ENCODE assay signal across 1 cellular context in the genomic region with DNA sequence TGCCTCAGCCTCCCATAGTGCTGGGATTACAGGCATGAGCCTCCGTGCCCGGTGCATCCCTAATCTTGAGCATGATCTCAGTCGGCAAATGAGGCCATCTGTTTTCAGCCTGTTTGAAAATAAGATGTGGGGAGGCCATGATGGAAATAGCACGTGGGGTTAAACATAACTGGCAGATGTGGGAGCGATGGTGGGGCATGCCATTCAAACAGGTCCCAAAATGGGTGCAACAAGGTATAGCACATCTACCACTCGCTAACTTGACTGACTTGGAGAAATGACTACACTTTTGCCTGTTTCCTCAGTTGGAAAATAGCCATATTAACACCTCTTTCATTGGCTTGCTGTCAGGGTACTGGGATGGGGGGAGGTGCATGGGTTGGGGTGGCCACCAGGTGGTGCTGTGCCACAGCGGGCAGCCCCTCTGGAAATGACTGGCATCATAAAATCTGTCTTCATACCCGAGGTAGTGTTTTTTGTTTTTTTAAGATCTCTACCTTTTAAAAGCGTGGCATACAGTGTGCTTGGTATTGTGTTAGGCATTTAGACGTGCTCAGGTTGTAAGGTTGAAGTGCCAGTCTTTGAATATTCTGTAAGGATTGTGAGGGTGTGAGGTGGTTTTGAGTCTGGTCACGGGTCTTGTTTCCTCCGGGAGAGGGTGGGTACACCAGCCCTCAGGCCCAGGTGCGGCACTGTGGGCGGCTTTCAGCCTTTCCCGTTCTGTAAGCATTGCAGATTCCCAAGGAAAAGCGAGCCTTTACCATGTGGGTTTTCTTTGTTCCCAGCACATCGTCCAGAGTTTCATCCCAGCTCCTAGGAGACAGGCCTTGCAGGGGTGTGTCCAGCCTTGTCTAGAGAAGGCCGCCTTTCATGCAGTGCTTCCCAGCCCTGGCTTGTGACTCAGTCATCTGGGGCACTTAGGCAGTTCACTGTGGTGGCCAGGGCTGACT.
TF ChIP-seq lines count a peak whose summit lies in the region.

No MANE protein-coding gene starts in this region.

TF ChIP-seq in HepG2, 621 proteins besides CTCF, POLR2A, EP300 and RAD21 (continued from another document and continues in another):
- TF ChIP-seq, protein P1, sequence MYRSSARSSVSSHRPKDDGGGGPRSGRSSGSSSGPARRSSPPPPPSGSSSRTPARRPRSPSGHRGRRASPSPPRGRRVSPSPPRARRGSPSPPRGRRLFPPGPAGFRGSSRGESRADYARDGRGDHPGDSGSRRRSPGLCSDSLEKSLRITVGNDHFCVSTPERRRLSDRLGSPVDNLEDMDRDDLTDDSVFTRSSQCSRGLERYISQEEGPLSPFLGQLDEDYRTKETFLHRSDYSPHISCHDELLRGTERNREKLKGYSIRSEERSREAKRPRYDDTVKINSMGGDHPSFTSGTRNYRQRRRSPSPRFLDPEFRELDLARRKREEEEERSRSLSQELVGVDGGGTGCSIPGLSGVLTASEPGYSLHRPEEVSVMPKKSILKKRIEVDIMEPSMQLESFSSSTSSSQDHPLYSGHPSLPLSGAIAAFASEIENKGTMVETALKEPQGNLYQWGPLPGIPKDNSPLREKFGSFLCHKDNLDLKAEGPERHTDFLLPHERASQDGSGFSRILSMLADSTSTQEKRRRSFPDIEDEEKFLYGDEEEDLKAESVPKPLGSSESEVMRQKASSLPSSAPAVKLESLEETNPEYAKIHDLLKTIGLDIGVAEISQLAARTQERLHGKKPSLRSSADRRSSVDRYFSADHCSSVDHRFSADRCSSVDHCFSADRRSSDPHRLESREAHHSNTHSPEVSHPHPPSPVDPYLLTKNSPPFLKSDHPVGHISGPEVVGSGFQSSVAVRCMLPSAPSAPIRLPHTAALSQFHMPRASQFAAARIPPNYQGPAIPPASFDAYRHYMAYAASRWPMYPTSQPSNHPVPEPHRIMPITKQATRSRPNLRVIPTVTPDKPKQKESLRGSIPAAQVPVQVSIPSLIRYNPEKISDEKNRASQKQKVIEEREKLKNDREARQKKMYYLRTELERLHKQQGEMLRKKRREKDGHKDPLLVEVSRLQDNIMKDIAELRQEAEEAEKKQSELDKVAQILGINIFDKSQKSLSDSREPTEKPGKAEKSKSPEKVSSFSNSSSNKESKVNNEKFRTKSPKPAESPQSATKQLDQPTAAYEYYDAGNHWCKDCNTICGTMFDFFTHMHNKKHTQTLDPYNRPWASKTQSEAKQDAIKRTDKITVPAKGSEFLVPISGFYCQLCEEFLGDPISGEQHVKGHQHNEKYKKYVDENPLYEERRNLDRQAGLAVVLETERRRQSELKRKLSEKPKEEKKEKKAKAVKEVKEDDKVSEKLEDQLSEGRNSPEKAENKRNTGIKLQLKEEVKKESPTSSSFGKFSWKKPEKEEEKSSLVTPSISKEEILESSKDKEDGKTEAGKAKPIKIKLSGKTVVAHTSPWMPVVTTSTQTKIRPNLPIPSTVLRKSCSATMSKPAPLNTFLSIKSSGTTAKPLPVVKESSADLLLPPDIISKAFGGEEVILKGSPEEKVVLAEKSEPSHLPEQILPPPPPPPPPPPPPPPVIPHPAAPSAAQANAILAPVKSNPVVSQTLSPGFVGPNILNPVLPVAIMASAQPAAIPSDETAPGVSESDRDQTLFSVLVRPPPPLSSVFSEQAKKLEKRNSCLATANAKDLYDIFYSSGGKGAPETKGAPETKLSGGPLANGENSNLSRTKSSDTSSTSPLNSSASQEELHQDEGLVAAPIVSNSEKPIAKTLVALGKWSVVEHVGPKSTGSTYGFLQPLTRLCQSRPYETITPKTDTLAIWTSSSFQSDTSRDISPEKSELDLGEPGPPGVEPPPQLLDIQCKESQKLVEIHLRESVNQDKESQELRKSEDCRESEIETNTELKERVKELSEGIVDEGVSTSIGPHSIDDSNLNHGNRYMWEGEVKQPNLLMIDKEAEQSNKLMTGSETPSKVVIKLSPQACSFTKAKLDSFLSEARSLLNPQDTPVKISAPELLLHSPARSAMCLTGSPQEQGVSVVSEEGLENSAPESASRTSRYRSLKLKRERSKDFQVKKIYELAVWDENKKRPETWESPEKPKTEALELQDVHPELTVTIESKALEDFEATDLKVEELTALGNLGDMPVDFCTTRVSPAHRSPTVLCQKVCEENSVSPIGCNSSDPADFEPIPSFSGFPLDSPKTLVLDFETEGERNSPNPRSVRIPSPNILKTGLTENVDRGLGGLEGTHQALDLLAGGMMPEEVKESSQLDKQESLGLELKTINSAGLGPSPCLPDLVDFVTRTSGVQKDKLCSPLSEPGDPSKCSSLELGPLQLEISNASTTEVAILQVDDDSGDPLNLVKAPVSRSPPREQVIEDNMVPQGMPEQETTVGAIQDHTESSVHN (CRISPR knock-in tag; IDR thresholded peaks at IDR 0.05), result no peak
- TF ChIP-seq ZNF746 (CRISPR knock-in tag; IDR thresholded peaks at IDR 0.05) (no peak), ZNF552 (CRISPR knock-in tag; IDR thresholded peaks at IDR 0.05; ENCODE audit: borderline replicate concordance) (no peak), TBP (CRISPR knock-in tag; IDR thresholded peaks at IDR 0.05) (no peak), ZNF20 (CRISPR knock-in tag; IDR thresholded peaks at IDR 0.05) (no peak), ZNF468 (CRISPR knock-in tag; IDR thresholded peaks at IDR 0.05) (no peak), ZNF335 (CRISPR knock-in tag; IDR thresholded peaks at IDR 0.05) (no peak), IKZF4 (CRISPR knock-in tag; IDR thresholded peaks at IDR 0.05; ENCODE audit: borderline replicate concordance, low read depth, not compliant biosample characterization) (no peak), ZKSCAN5 (CRISPR knock-in tag; IDR thresholded peaks at IDR 0.05) (no peak), KLF6 (CRISPR knock-in tag; IDR thresholded peaks at IDR 0.05) (no peak), U2AF2 (IDR thresholded peaks at IDR 0.05; ENCODE audit: low read depth, low read length) (no peak), FOXP1 (IDR thresholded peaks at IDR 0.05) (no peak), FOXP1 (CRISPR knock-in tag; IDR thresholded peaks at IDR 0.05) (no peak), ARNT (IDR thresholded peaks at IDR 0.05) (no peak), ZNF652 (CRISPR knock-in tag; IDR thresholded peaks at IDR 0.05; ENCODE audit: borderline replicate concordance, low read depth) (0 out of 2 replicates have a peak, but pooled peaks have one; percentile 34), ZNF260 (CRISPR knock-in tag; IDR thresholded peaks at IDR 0.05; ENCODE audit: borderline replicate concordance, low read depth) (no peak), CCDC6 (CRISPR knock-in tag; IDR thresholded peaks at IDR 0.05) (no peak)
- TF ChIP-seq, protein P2, sequence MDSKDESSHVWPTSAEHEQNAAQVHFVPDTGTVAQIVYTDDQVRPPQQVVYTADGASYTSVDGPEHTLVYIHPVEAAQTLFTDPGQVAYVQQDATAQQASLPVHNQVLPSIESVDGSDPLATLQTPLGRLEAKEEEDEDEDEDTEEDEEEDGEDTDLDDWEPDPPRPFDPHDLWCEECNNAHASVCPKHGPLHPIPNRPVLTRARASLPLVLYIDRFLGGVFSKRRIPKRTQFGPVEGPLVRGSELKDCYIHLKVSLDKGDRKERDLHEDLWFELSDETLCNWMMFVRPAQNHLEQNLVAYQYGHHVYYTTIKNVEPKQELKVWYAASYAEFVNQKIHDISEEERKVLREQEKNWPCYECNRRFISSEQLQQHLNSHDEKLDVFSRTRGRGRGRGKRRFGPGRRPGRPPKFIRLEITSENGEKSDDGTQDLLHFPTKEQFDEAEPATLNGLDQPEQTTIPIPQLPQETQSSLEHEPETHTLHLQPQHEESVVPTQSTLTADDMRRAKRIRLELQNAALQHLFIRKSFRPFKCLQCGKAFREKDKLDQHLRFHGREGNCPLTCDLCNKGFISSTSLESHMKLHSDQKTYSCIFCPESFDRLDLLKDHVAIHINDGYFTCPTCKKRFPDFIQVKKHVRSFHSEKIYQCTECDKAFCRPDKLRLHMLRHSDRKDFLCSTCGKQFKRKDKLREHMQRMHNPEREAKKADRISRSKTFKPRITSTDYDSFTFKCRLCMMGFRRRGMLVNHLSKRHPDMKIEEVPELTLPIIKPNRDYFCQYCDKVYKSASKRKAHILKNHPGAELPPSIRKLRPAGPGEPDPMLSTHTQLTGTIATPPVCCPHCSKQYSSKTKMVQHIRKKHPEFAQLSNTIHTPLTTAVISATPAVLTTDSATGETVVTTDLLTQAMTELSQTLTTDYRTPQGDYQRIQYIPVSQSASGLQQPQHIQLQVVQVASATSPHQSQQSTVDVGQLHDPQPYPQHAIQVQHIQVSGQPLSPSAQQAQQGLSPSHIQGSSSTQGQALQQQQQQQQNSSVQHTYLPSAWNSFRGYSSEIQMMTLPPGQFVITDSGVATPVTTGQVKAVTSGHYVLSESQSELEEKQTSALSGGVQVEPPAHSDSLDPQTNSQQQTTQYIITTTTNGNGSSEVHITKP (CRISPR knock-in tag; IDR thresholded peaks at IDR 0.05; ENCODE audit: low read depth), result no peak
- TF ChIP-seq, protein P3, sequence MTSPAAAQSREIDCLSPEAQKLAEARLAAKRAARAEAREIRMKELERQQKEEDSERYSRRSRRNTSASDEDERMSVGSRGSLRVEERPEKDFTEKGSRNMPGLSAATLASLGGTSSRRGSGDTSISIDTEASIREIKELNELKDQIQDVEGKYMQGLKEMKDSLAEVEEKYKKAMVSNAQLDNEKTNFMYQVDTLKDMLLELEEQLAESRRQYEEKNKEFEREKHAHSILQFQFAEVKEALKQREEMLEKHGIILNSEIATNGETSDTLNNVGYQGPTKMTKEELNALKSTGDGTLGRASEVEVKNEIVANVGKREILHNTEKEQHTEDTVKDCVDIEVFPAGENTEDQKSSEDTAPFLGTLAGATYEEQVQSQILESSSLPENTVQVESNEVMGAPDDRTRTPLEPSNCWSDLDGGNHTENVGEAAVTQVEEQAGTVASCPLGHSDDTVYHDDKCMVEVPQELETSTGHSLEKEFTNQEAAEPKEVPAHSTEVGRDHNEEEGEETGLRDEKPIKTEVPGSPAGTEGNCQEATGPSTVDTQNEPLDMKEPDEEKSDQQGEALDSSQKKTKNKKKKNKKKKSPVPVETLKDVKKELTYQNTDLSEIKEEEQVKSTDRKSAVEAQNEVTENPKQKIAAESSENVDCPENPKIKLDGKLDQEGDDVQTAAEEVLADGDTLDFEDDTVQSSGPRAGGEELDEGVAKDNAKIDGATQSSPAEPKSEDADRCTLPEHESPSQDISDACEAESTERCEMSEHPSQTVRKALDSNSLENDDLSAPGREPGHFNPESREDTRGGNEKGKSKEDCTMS (CRISPR knock-in tag; conservative IDR thresholded peaks at IDR 0.05), result no peak
- TF ChIP-seq, protein P4, sequence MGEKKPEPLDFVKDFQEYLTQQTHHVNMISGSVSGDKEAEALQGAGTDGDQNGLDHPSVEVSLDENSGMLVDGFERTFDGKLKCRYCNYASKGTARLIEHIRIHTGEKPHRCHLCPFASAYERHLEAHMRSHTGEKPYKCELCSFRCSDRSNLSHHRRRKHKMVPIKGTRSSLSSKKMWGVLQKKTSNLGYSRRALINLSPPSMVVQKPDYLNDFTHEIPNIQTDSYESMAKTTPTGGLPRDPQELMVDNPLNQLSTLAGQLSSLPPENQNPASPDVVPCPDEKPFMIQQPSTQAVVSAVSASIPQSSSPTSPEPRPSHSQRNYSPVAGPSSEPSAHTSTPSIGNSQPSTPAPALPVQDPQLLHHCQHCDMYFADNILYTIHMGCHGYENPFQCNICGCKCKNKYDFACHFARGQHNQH (CRISPR knock-in tag; IDR thresholded peaks at IDR 0.05), result peak; percentile 8; the same call in 1 of the 2 replicates
- TF ChIP-seq, protein P5, sequence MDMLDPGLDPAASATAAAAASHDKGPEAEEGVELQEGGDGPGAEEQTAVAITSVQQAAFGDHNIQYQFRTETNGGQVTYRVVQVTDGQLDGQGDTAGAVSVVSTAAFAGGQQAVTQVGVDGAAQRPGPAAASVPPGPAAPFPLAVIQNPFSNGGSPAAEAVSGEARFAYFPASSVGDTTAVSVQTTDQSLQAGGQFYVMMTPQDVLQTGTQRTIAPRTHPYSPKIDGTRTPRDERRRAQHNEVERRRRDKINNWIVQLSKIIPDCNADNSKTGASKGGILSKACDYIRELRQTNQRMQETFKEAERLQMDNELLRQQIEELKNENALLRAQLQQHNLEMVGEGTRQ (IDR thresholded peaks at IDR 0.05; ENCODE audit: low read depth, low read length), result no peak
- TF ChIP-seq, protein P5 (CRISPR knock-in tag; IDR thresholded peaks at IDR 0.05; ENCODE audit: borderline replicate concordance), result no peak
- TF ChIP-seq, protein P6, sequence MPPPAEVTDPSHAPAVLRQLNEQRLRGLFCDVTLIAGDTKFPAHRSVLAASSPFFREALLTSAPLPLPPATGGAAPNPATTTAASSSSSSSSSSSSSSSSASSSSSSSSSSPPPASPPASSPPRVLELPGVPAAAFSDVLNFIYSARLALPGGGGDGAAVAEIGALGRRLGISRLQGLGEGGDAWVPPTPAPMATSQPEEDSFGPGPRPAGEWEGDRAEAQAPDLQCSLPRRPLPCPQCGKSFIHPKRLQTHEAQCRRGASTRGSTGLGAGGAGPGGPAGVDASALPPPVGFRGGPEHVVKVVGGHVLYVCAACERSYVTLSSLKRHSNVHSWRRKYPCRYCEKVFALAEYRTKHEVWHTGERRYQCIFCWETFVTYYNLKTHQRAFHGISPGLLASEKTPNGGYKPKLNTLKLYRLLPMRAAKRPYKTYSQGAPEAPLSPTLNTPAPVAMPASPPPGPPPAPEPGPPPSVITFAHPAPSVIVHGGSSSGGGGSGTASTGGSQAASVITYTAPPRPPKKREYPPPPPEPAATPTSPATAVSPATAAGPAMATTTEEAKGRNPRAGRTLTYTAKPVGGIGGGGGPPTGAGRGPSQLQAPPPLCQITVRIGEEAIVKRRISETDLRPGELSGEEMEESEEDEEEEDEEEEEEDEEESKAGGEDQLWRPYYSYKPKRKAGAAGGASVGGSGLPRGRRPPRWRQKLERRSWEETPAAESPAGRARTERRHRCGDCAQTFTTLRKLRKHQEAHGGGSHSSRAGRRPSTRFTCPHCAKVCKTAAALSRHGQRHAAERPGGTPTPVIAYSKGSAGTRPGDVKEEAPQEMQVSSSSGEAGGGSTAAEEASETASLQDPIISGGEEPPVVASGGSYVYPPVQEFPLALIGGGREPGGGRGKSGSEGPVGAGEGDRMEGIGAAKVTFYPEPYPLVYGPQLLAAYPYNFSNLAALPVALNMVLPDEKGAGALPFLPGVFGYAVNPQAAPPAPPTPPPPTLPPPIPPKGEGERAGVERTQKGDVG (CRISPR knock-in tag; IDR thresholded peaks at IDR 0.05; ENCODE audit: borderline replicate concordance), result no peak
